ENCODE assay signal across 35 cellular contexts in the genomic region with DNA sequence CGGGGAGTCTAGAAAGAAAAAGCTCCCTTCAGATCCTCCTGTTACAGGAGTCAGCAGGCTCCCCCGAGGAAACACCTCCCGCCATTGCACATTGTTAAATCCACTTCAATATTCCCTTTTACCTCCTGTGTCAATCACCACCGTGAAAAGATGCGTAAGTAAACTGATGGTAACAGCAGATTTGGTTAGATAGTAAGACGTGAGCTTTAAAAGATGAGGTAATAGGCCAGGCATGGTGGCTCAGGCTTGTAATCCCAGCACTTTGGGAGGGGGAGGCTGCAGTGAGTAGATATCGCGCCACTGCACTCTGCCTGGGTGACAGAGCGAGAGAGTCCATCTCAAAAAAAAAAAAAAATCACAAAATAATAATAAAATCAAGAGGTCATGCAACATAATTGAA. TPM values are rescaled to one million over a fixed set of nuclear protein-coding genes. Genes with fewer than 3 reads are reported as not detected.
"Had no signal": no experiment of that assay in that cellular context is flagged by ENCODE, and none has a peak within 500 bp of the region (broad histone marks: within the 10 kb centered on the region; RNA-seq: fewer than 3 reads in every experiment).

No MANE protein-coding gene starts in this region.

- H3K27ac ChIP-seq: adrenal gland, body of pancreas, breast epithelium, PC-9, RWPE1 had no signal

- DNase-seq: activated CD4-positive, alpha-beta T cell treated with anti-CD3 and anti-CD28 coated beads for 36 hours; activated CD4-positive, alpha-beta T cell treated with anti-CD3 and anti-CD28 coated beads, Interleukin-2, amount 10 ng/mL, durations not matched to agents 7 days and 5 days; activated CD4-positive, alpha-beta T cell treated with anti-CD3 and anti-CD28 coated beads, Interleukin-2, amount 50 U/mL, for 48 hours; activated CD8-positive, alpha-beta T cell treated with anti-CD3 and anti-CD28 coated beads, Interleukin-2, amount 10 ng/mL, durations not matched to agents 7 days and 5 days; activated gamma-delta T cell; activated naive CD4-positive, alpha-beta T cell treated with Interleukin-2 at 50 U/mL for 16 hours; activated T-cell treated with anti-CD3 and anti-CD28 coated beads, Interleukin-2, amount 50 U/mL, for 24 hours; body of pancreas; cerebellar nuclear complex; NCI-H1092 treated with DMSO at 0.1 percent for 48 hours; NCI-H1417; NCI-H146; NCI-H187; NCI-H2029 treated with DMSO at 0.1 percent for 48 hours; NCI-H2107; NCI-H226; NCI-H446 treated with DMSO at 0.1 percent for 48 hours; NCI-H524; NCI-H69; PC-9; SIG-M5; T-cell; T-helper 2 cell; T-helper 9 cell had no signal

- H3K9me3 Mint-ChIP-seq: activated CD4-positive, alpha-beta T cell treated with anti-CD3 and anti-CD28 coated beads, Interleukin-2, amount 10 ng/mL, durations not matched to agents 7 days and 5 days; activated naive CD4-positive, alpha-beta T cell treated with anti-CD3 and anti-CD28 coated beads, Interleukin-2, amount 50 U/mL, for 72 hours; activated T-cell treated with anti-CD3 and anti-CD28 coated beads, Interleukin-2, amount 50 U/mL, for 24 hours; activated T-helper 2 cell treated with anti-CD3 and anti-CD28 coated beads, Interferon-gamma antibody, Interleukin-2, Interleukin-4, amounts not matched to agents 10 μg/mL and 5 μg/mL and 100 μg/mL, durations not matched to agents 14 hours and 24 hours and 36 hours; T-cell had no signal

- H3K27me3 ChIP-seq: adrenal gland, body of pancreas, breast epithelium had no signal

- H3K4me1 ChIP-seq: adrenal gland, body of pancreas, breast epithelium had no signal

- H3K36me3 ChIP-seq: adrenal gland, breast epithelium had no signal

- H3K27ac Mint-ChIP-seq: activated CD4-positive, alpha-beta T cell treated with anti-CD3 and anti-CD28 coated beads for 36 hours; activated CD4-positive, alpha-beta T cell treated with anti-CD3 and anti-CD28 coated beads, Interleukin-2, amount 10 ng/mL, durations not matched to agents 7 days and 5 days; activated CD8-positive, alpha-beta T cell treated with anti-CD3 and anti-CD28 coated beads, Interleukin-2, amount 10 ng/mL, durations not matched to agents 7 days and 5 days; activated T-cell treated with anti-CD3 and anti-CD28 coated beads, Interleukin-2, amount 50 U/mL, for 24 hours; activated T-helper 2 cell treated with anti-CD3 and anti-CD28 coated beads, Interferon-gamma antibody, Interleukin-2, Interleukin-4, amounts not matched to agents 10 μg/mL and 5 μg/mL and 100 μg/mL, durations not matched to agents 14 hours and 24 hours and 36 hours; T-cell had no signal

- H2AFZ ChIP-seq: PC-9 had no signal

- H3K4me2 ChIP-seq: PC-9 had no signal

- H3K9me3 ChIP-seq: adrenal gland, body of pancreas, breast epithelium had no signal

- H3K4me3 Mint-ChIP-seq: activated CD4-positive, alpha-beta T cell treated with anti-CD3 and anti-CD28 coated beads for 36 hours; activated CD4-positive, alpha-beta T cell treated with anti-CD3 and anti-CD28 coated beads, Interleukin-2, amount 10 ng/mL, durations not matched to agents 7 days and 5 days; activated CD8-positive, alpha-beta T cell treated with anti-CD3 and anti-CD28 coated beads, Interleukin-2, amount 10 ng/mL, durations not matched to agents 7 days and 5 days; activated T-cell treated with anti-CD3 and anti-CD28 coated beads, Interleukin-2, amount 50 U/mL, for 24 hours; T-cell had no signal

- H3K4me3 ChIP-seq: adrenal gland, body of pancreas, breast epithelium, PC-9 had no signal

- H3K36me3 Mint-ChIP-seq: activated naive CD4-positive, alpha-beta T cell treated with anti-CD3 and anti-CD28 coated beads, Interleukin-2, amount 50 U/mL, for 72 hours; T-cell had no signal

- H3K27me3 Mint-ChIP-seq: activated CD4-positive, alpha-beta T cell treated with anti-CD3 and anti-CD28 coated beads for 36 hours; activated CD4-positive, alpha-beta T cell treated with anti-CD3 and anti-CD28 coated beads, Interleukin-2, amount 10 ng/mL, durations not matched to agents 7 days and 5 days; activated T-cell treated with anti-CD3 and anti-CD28 coated beads, Interleukin-2, amount 50 U/mL, for 24 hours; T-cell had no signal

- ATAC-seq: activated CD4-positive, alpha-beta T cell treated with anti-CD3 and anti-CD28 coated beads for 36 hours; activated CD4-positive, CD25-positive, alpha-beta regulatory T cell treated with anti-CD3 and anti-CD28 coated beads, Interleukin-2, amount 50 U/mL, for 24 hours; activated CD8-positive, alpha-beta T cell treated with anti-CD3 and anti-CD28 coated beads, Interleukin-2, amount 10 ng/mL, durations not matched to agents 7 days and 5 days; activated naive CD4-positive, alpha-beta T cell treated with anti-CD3 and anti-CD28 coated beads, Interleukin-2, amount 50 U/mL, for 72 hours; body of pancreas; Right ventricle myocardium inferior; SK-N-SH treated with all-trans-retinoic acid at 6 μM for 48 hours; T-cell had no signal

RNA-seq across cellular contexts. Expression of gene NMUR1, which starts 50.8 kb away (rescaled TPM):
- total RNA-seq: activated CD4-positive, alpha-beta T cell treated with anti-CD3 and anti-CD28 coated beads for 36 hours; activated naive CD4-positive, alpha-beta T cell treated with anti-CD3 and anti-CD28 coated beads, Interleukin-2, amount 50 U/mL, for 72 hours; astrocyte; M059J; OCI-LY7; PC-9 had no signal
